In the genomic region with DNA sequence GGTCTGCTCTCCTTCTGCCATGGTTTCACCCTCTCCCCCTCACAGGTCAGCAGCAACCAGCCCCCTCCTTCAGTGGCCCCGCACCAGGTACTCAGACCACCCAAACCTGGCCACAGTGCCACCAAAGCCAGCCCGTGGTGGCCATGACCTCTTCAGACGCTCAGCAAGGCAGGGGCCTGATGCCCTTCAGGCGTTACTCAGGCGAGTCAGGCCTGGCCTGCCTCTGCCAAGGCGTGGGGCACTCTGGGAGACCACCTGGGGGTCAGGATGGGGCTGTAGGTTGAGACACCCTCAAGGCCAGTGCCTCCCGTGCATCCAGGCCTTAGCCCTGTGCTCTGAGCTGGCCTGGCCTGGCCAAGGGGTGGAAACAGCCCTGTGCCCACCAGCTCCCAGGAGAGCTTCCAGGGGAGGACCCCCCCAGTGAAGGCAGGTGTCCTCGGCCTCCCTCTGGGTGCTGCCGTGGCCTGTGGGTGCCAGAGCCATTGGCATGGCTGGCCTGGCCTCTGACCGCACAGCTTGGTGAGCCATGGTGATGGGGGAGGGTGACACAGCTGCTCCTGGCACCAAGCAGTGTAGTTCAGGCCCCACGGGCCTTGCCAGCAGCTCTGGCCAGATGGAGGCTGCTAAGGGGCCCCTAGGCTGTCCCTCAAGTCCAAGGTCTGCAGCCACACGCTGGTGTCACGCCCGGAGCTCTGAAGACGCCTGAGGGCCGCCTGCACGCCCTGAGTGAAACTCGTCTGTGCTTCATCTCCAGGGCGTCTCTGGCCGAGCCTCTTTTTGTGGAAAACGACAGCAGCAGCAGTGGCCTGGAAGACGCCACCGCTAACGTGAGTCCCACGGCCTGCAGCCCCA, we compare ENCODE assay signal across 14 cellular contexts. TPM values are rescaled to one million over a fixed set of nuclear protein-coding genes. Genes with fewer than 3 reads are reported as not detected.
DNase-seq lines count a peak whose midpoint lies in the region; ATAC-seq and TF ChIP-seq lines count a peak whose summit lies in the region.
"Had no signal": no experiment of that assay in that cellular context is flagged by ENCODE, and none has a peak within 500 bp of the region (broad histone marks: within the 10 kb centered on the region; RNA-seq: fewer than 3 reads in every experiment).

No MANE protein-coding gene starts in this region.

- no peaks in the 10 kb centered on the region for H3K27me3 ChIP-seq in right lobe of liver
- H3K27me3 ChIP-seq: MG63, ovary, tibial nerve had no signal

- H3K36me3 ChIP-seq in right lobe of liver = peaks cover 0 to 8% (median 2%) of the 10 kb centered on the region in 4 donors
- H3K36me3 ChIP-seq: ovary had no signal

- no peaks in the 10 kb centered on the region for H3K27me3 Mint-ChIP-seq in activated CD4-positive, alpha-beta memory T cell treated with anti-CD3 and anti-CD28 coated beads for 36 hours
- no peaks in the 10 kb centered on the region for H3K27me3 Mint-ChIP-seq in activated CD4-positive, alpha-beta memory T cell treated with anti-CD3 and anti-CD28 coated beads, Interleukin-2, amount 10 ng/mL, durations not matched to agents 7 days and 5 days
- H3K27me3 Mint-ChIP-seq in chondrocyte (ENCODE audit: low read depth) = no peaks in the 10 kb centered on the region

- peak overlapping the region in 2 of 3 donors; percentile 47 to 62 for H3K27ac ChIP-seq in right lobe of liver
- H3K27ac ChIP-seq in substantia nigra (ENCODE audit: low read depth, low read length, poor library complexity, severe bottlenecking) = peak overlapping the region; percentile 95
- H3K27ac ChIP-seq: ovary, tibial nerve had no signal

- no peak for TF ChIP-seq CTCF in chondrocyte (IDR thresholded peaks at IDR 0.05)
- TF ChIP-seq CTCF in right lobe of liver (IDR thresholded peaks at IDR 0.05) = no peak

- no peak for DNase-seq in activated CD4-positive, alpha-beta memory T cell treated with anti-CD3 and anti-CD28 coated beads for 36 hours
- no peak for DNase-seq in activated CD4-positive, alpha-beta memory T cell treated with anti-CD3 and anti-CD28 coated beads, Interleukin-2, amount 10 ng/mL, durations not matched to agents 7 days and 5 days
- DNase-seq in chondrocyte (ENCODE audit: low spot score) = peak; percentile 80
- DNase-seq in right lobe of liver = peak in 2 of 3 donors; percentile 89 to 90
- peak in 42 of 49 donors; percentile 29 to 84 (median 61) for DNase-seq in substantia nigra (lab: John Stamatoyannopoulos, UW)
- DNase-seq in DMS79 (lab: John Stamatoyannopoulos, UW) = no peak
- no peak for DNase-seq in GOT3 (lab: John Stamatoyannopoulos, UW)
- DNase-seq: activated CD8-positive, alpha-beta memory T cell treated with anti-CD3 and anti-CD28 coated beads, Interleukin-2, amount 50 U/mL, for 48 hours; EL; MG63; NCI-H2227 treated with DMSO at 0.1 percent for 48 hours had no signal

- no peaks in the 10 kb centered on the region for H3K9me3 Mint-ChIP-seq in activated CD4-positive, alpha-beta memory T cell treated with anti-CD3 and anti-CD28 coated beads for 36 hours
- no peaks in the 10 kb centered on the region for H3K9me3 Mint-ChIP-seq in activated CD4-positive, alpha-beta memory T cell treated with anti-CD3 and anti-CD28 coated beads, Interleukin-2, amount 10 ng/mL, durations not matched to agents 7 days and 5 days
- H3K9me3 Mint-ChIP-seq in chondrocyte (ENCODE audit: low read depth) = no peaks in the 10 kb centered on the region

- no peak overlapping the region for H3K4me3 ChIP-seq in right lobe of liver
- H3K4me3 ChIP-seq: MG63, ovary, tibial nerve had no signal

- no peak overlapping the region for H3K4me3 Mint-ChIP-seq in activated CD4-positive, alpha-beta memory T cell treated with anti-CD3 and anti-CD28 coated beads for 36 hours
- no peak overlapping the region for H3K4me3 Mint-ChIP-seq in activated CD4-positive, alpha-beta memory T cell treated with anti-CD3 and anti-CD28 coated beads, Interleukin-2, amount 10 ng/mL, durations not matched to agents 7 days and 5 days
- H3K4me3 Mint-ChIP-seq in chondrocyte (ENCODE audit: unreplicated experiment) = no peak overlapping the region

- no peaks in the 10 kb centered on the region for H3K9me3 ChIP-seq in right lobe of liver
- H3K9me3 ChIP-seq: MG63, ovary, tibial nerve had no signal

- CTCF ChIA-PET in activated CD4-positive, alpha-beta memory T cell treated with anti-CD3 and anti-CD28 coated beads for 36 hours (lab: Charles Lee) = interaction anchor here (0.5 kb wide), 1 partner anchor 131 kb away, joined by 3 read pairs; no protein-coding TSS in a partner anchor
- CTCF ChIA-PET in activated CD4-positive, alpha-beta memory T cell treated with anti-CD3 and anti-CD28 coated beads, Interleukin-2, amount 10 ng/mL, durations not matched to agents 7 days and 5 days (lab: Charles Lee) = no interaction called here

- peak overlapping the region; percentile 9 for H3K27ac Mint-ChIP-seq in activated CD4-positive, alpha-beta memory T cell treated with anti-CD3 and anti-CD28 coated beads for 36 hours
- H3K27ac Mint-ChIP-seq in activated CD4-positive, alpha-beta memory T cell treated with anti-CD3 and anti-CD28 coated beads, Interleukin-2, amount 10 ng/mL, durations not matched to agents 7 days and 5 days = no peak overlapping the region
- H3K27ac Mint-ChIP-seq in chondrocyte (ENCODE audit: unreplicated experiment) = peak overlapping the region; percentile 41

- H3K36me3 Mint-ChIP-seq in activated CD4-positive, alpha-beta memory T cell treated with anti-CD3 and anti-CD28 coated beads for 36 hours = peaks cover 24% of the 10 kb centered on the region
- peaks cover 41% of the 10 kb centered on the region for H3K36me3 Mint-ChIP-seq in activated CD4-positive, alpha-beta memory T cell treated with anti-CD3 and anti-CD28 coated beads, Interleukin-2, amount 10 ng/mL, durations not matched to agents 7 days and 5 days (ENCODE audit: low read depth)
- H3K36me3 Mint-ChIP-seq in chondrocyte (ENCODE audit: low read depth) = peaks cover 15% of the 10 kb centered on the region

- intact Hi-C loops in activated CD4-positive, alpha-beta memory T cell treated with anti-CD3 and anti-CD28 coated beads for 36 hours (cut with micrococcal nuclease) = no loop called here
- intact Hi-C loops in right lobe of liver (cut with DNase I) = no loop called here

- H3K4me1 Mint-ChIP-seq in activated CD4-positive, alpha-beta memory T cell treated with anti-CD3 and anti-CD28 coated beads for 36 hours (ENCODE audit: low read depth) = peaks cover 6% of the 10 kb centered on the region
- H3K4me1 Mint-ChIP-seq in activated CD4-positive, alpha-beta memory T cell treated with anti-CD3 and anti-CD28 coated beads, Interleukin-2, amount 10 ng/mL, durations not matched to agents 7 days and 5 days = peaks cover 19% of the 10 kb centered on the region
- peaks cover 27% of the 10 kb centered on the region for H3K4me1 Mint-ChIP-seq in chondrocyte (ENCODE audit: low read depth)

- POLR2A ChIA-PET in activated CD4-positive, alpha-beta memory T cell treated with anti-CD3 and anti-CD28 coated beads for 36 hours (lab: Charles Lee) = interaction anchor here (0.6 kb wide), 1 partner anchor 97 kb away, joined by 5 read pairs; no protein-coding TSS in a partner anchor
- POLR2A ChIA-PET in activated CD4-positive, alpha-beta memory T cell treated with anti-CD3 and anti-CD28 coated beads, Interleukin-2, amount 10 ng/mL, durations not matched to agents 7 days and 5 days (lab: Charles Lee) = interaction anchor here (1.4 to 1.5 kb wide), 2 partner anchors 13 to 23 kb away, joined by 3 read pairs; no protein-coding TSS in a partner anchor

- WGBS in right lobe of liver (ENCODE audit: insufficient coverage, low coverage, low lambda C conversion rate, missing lambda C conversion rate) = 100% methylated on average over 2 of the region's 25 CpGs

- H3K4me1 ChIP-seq in right lobe of liver = peaks cover 0 to 30% (median 13%) of the 10 kb centered on the region in 4 donors

- TF ChIP-seq POLR2A in right lobe of liver (IDR thresholded peaks at IDR 0.05) = no peak

- ATAC-seq in right lobe of liver (peak; percentile 45 to 80 (median 73)), HG03039 (IDR thresholded peaks at IDR 0.05; ENCODE audit: unreplicated experiment) (no peak)

RNA-seq across cellular contexts. Expression of a gene that starts 15.1 kb away (rescaled TPM):
- 10 to 100 TPM; 41.9 to 48.5 TPM for total RNA-seq in activated CD4-positive, alpha-beta memory T cell treated with anti-CD3 and anti-CD28 coated beads for 36 hours
- 10 to 100 TPM; 35.9 to 39.6 TPM for total RNA-seq in activated CD4-positive, alpha-beta memory T cell treated with anti-CD3 and anti-CD28 coated beads, Interleukin-2, amount 10 ng/mL, durations not matched to agents 7 days and 5 days
- total RNA-seq in chondrocyte (3.4 to 9.9 TPM (median 6.6 TPM) in 3 replicates), right lobe of liver (1 to 10 TPM in 5 of 6 experiments, under 1 TPM in 1; 0.88 to 6.3 (median 1.8) TPM)

RNA-seq across cellular contexts. Expression of a gene that starts 15.5 kb away (rescaled TPM):
- 10 to 100 TPM; 14.9 to 15.9 TPM for total RNA-seq in activated CD4-positive, alpha-beta memory T cell treated with anti-CD3 and anti-CD28 coated beads for 36 hours
- 10 to 100 TPM; 17.4 to 17.8 TPM for total RNA-seq in activated CD4-positive, alpha-beta memory T cell treated with anti-CD3 and anti-CD28 coated beads, Interleukin-2, amount 10 ng/mL, durations not matched to agents 7 days and 5 days
- total RNA-seq in chondrocyte = 68.6 to 84.3 TPM (median 68.6 TPM) in 3 replicates
- 10 to 100 TPM; 20.9 to 35.2 (median 27.6) TPM for total RNA-seq in right lobe of liver

Comparison
In these comparisons a context has a peak if more than half of its experiments do, and no peak if none do; other contexts are left out.
1. DNase-seq: peak in chondrocyte (single experiment), right lobe of liver (2 of 3) and substantia nigra (42 of 49); none in activated CD4-positive, alpha-beta memory T cell treated with anti-CD3 and anti-CD28 coated beads for 36 hours (single experiment), activated CD4-positive, alpha-beta memory T cell treated with anti-CD3 and anti-CD28 coated beads, Interleukin-2, amount 10 ng/mL, durations not matched to agents 7 days and 5 days (single experiment), DMS79 (single experiment) and GOT3 (single experiment).